In the genomic region with DNA sequence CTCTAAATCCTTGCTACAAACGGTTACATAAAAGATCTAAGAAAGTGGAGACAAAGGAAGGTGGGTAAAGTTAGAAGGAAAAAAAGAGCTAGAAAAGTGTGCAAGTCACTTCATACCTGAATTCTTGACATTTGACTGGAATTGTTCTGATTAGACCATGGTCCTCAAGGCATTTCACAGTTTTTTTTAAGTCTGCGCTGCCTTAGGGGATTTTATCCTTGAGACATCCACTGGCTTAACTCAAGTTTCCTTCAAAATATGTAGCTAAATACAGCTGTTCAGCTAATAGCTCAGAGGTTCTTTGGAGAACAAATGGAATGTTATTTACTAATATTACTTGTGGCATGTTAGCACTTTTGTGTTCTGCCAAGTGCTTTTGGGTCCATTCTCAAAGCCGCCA, we compare ENCODE assay signal across 6 cellular contexts.
"Had no signal": no experiment of that assay in that cellular context is flagged by ENCODE, and none has a peak within 500 bp of the region (broad histone marks: within the 10 kb centered on the region; RNA-seq: fewer than 3 reads in every experiment).

No MANE protein-coding gene starts in this region.

- DNase-seq: GDM1, GF-D8 had no signal

- FAIRE-seq: G401.6, GM12891, GM12892, GM19239 had no signal
